16 cellular contexts compared by ENCODE assay signal in genomic region chr12:57848208-57848607, GRCh38. TPM values are rescaled to one million over a fixed set of nuclear protein-coding genes. Genes with fewer than 3 reads are reported as not detected.
DNase-seq lines count a peak whose midpoint lies in the region; ATAC-seq and TF ChIP-seq lines count a peak whose summit lies in the region.
"Had no signal": no experiment of that assay in that cellular context is flagged by ENCODE, and none has a peak within 500 bp of the region (broad histone marks: within the 10 kb centered on the region; RNA-seq: fewer than 3 reads in every experiment).

No MANE protein-coding gene starts in this region.

- H3K36me3 Mint-ChIP-seq in activated CD4-positive, alpha-beta T cell treated with anti-CD3 and anti-CD28 coated beads, Interleukin-2, amount 10 ng/mL, durations not matched to agents 7 days and 5 days (ENCODE audit: low read depth), result peaks cover 3% of the 10 kb centered on the region
- H3K36me3 Mint-ChIP-seq in activated CD4-positive, alpha-beta T cell treated with anti-CD3 and anti-CD28 coated beads for 36 hours (ENCODE audit: low read depth), result no peaks in the 10 kb centered on the region

- no peak for DNase-seq in activated CD4-positive, alpha-beta T cell treated with anti-CD3 and anti-CD28 coated beads, Interleukin-2, amount 10 ng/mL, durations not matched to agents 7 days and 5 days
- DNase-seq in activated CD4-positive, alpha-beta T cell treated with anti-CD3 and anti-CD28 coated beads for 36 hours, result no peak
- DNase-seq in NCI-H2029 treated with DMSO at 0.1 percent for 48 hours (lab: John Stamatoyannopoulos, UW) (peak; percentile 30), esophagus muscularis mucosa (ENCODE audit: extremely low spot score) (no peak), LoVo (ENCODE audit: low spot score) (no peak), NCI-H2227 (lab: John Stamatoyannopoulos, UW; ENCODE audit: unreplicated experiment) (no peak), NCI-H2196 treated with DMSO at 0.1 percent for 48 hours (lab: John Stamatoyannopoulos, UW; ENCODE audit: unreplicated experiment) (no peak)
- DNase-seq: COR-L47; NCI-H1694 treated with DMSO at 0.1 percent for 48 hours; NCI-H510A; OCI-M1; stimulated activated CD4-positive, alpha-beta T cell treated with anti-CD3 and anti-CD28 coated beads, Interleukin-4, amount 100 ng/mL, for 1 hour; upper lobe of left lung had no signal

- POLR2A ChIA-PET in activated CD4-positive, alpha-beta T cell treated with anti-CD3 and anti-CD28 coated beads, Interleukin-2, amount 10 ng/mL, durations not matched to agents 7 days and 5 days (lab: Charles Lee), result no interaction called here
- POLR2A ChIA-PET in activated CD4-positive, alpha-beta T cell treated with anti-CD3 and anti-CD28 coated beads for 36 hours (lab: Charles Lee), result no interaction called here

- intact Hi-C loops in activated CD4-positive, alpha-beta T cell treated with anti-CD3 and anti-CD28 coated beads for 36 hours (cut with DNase I, micrococcal nuclease), result loop anchor here in 1 of 2 experiments (5.0 kb wide), 2 partner anchors 66 to 96 kb away; partner anchors contain the start of genes CDK4 and TSFM
- intact Hi-C loops in esophagus muscularis mucosa (cut with DNase I), result no loop called here

- peaks cover 35% of the 10 kb centered on the region for H3K27me3 Mint-ChIP-seq in activated CD4-positive, alpha-beta T cell treated with anti-CD3 and anti-CD28 coated beads, Interleukin-2, amount 10 ng/mL, durations not matched to agents 7 days and 5 days
- peaks cover 11% of the 10 kb centered on the region for H3K27me3 Mint-ChIP-seq in activated CD4-positive, alpha-beta T cell treated with anti-CD3 and anti-CD28 coated beads for 36 hours

- peaks cover 40 to 57% (median 53%) of the 10 kb centered on the region in 4 donors for H3K4me1 ChIP-seq in esophagus muscularis mucosa
- peaks cover 57 to 76% (median 72%) of the 10 kb centered on the region in 3 donors for H3K4me1 ChIP-seq in skeletal muscle tissue (ENCODE audit: control insufficient read depth in 3 of 3, insufficient read depth in 3 of 3, low read length in 3 of 3)

- TF ChIP-seq EP300 in esophagus muscularis mucosa (IDR thresholded peaks at IDR 0.05), result no peak

- WGBS in esophagus muscularis mucosa, result 82% methylated on average over 2 of the region's 3 CpGs

- H3K4me1 Mint-ChIP-seq in activated CD4-positive, alpha-beta T cell treated with anti-CD3 and anti-CD28 coated beads, Interleukin-2, amount 10 ng/mL, durations not matched to agents 7 days and 5 days, result peaks cover 45% of the 10 kb centered on the region
- peaks cover 42% of the 10 kb centered on the region for H3K4me1 Mint-ChIP-seq in activated CD4-positive, alpha-beta T cell treated with anti-CD3 and anti-CD28 coated beads for 36 hours

- peak overlapping the region; percentile 99 to 100 (median 100) for H3K27ac ChIP-seq in esophagus muscularis mucosa (replicated peaks in 1 of 4)
- peak overlapping the region; percentile 100 for H3K27ac ChIP-seq in skeletal muscle tissue (ENCODE audit: low read depth, low read length)
- H3K27ac ChIP-seq: SJSA1 had no signal

- TF ChIP-seq CTCF in esophagus muscularis mucosa (IDR thresholded peaks at IDR 0.05), result no peak

- H3K4me3 Mint-ChIP-seq in activated CD4-positive, alpha-beta T cell treated with anti-CD3 and anti-CD28 coated beads, Interleukin-2, amount 10 ng/mL, durations not matched to agents 7 days and 5 days, result peak overlapping the region; percentile 82
- H3K4me3 Mint-ChIP-seq in activated CD4-positive, alpha-beta T cell treated with anti-CD3 and anti-CD28 coated beads for 36 hours, result no peak overlapping the region

- H3K9ac ChIP-seq in skeletal muscle tissue (ENCODE audit: low read depth in 1 of 3, low read length in 3 of 3), result peak overlapping the region in 2 of 3 donors; percentile 23 to 55

- CTCF ChIA-PET in activated CD4-positive, alpha-beta T cell treated with anti-CD3 and anti-CD28 coated beads, Interleukin-2, amount 10 ng/mL, durations not matched to agents 7 days and 5 days (lab: Charles Lee), result interaction anchor here (0.6 to 1.1 kb wide), 4 partner anchors 12 to 296 kb away, joined by 3 to 4 read pairs (median 4); no protein-coding TSS in a partner anchor
- CTCF ChIA-PET in activated CD4-positive, alpha-beta T cell treated with anti-CD3 and anti-CD28 coated beads for 36 hours (lab: Charles Lee), result interaction anchor here (0.9 to 4.4 kb wide), 3 partner anchors 17 to 92 kb away, joined by 3 to 21 read pairs (median 4); no protein-coding TSS in a partner anchor

- TF ChIP-seq POLR2A in esophagus muscularis mucosa (IDR thresholded peaks at IDR 0.05; ENCODE audit: low read depth), result no peak

- no peak overlapping the region for H3K4me3 ChIP-seq in esophagus muscularis mucosa
- H3K4me3 ChIP-seq in skeletal muscle tissue (ENCODE audit: low read length in 3 of 3), result no peak overlapping the region
- H3K4me3 ChIP-seq: lung, SJSA1, upper lobe of left lung had no signal

- H3K27me3 ChIP-seq in esophagus muscularis mucosa (no peaks in the 10 kb centered on the region), skeletal muscle tissue (ENCODE audit: control insufficient read depth in 3 of 3, insufficient read depth in 3 of 3, low read length in 3 of 3) (no peaks in the 10 kb centered on the region)
- H3K27me3 ChIP-seq: upper lobe of left lung had no signal

- H3K9me3 Mint-ChIP-seq in activated CD4-positive, alpha-beta T cell treated with anti-CD3 and anti-CD28 coated beads, Interleukin-2, amount 10 ng/mL, durations not matched to agents 7 days and 5 days, result no peaks in the 10 kb centered on the region
- H3K9me3 Mint-ChIP-seq in activated CD4-positive, alpha-beta T cell treated with anti-CD3 and anti-CD28 coated beads for 36 hours (ENCODE audit: low read depth), result no peaks in the 10 kb centered on the region

- ATAC-seq in activated CD4-positive, alpha-beta T cell treated with anti-CD3 and anti-CD28 coated beads for 36 hours, result no peak

- no peak overlapping the region for H3K27ac Mint-ChIP-seq in activated CD4-positive, alpha-beta T cell treated with anti-CD3 and anti-CD28 coated beads, Interleukin-2, amount 10 ng/mL, durations not matched to agents 7 days and 5 days
- H3K27ac Mint-ChIP-seq in activated CD4-positive, alpha-beta T cell treated with anti-CD3 and anti-CD28 coated beads for 36 hours, result no peak overlapping the region

- no peaks in the 10 kb centered on the region for H3K36me3 ChIP-seq in esophagus muscularis mucosa
- peaks cover 0 to 9% (median 2%) of the 10 kb centered on the region in 3 donors for H3K36me3 ChIP-seq in skeletal muscle tissue (ENCODE audit: control insufficient read depth in 3 of 3, insufficient read depth in 3 of 3, low read length in 3 of 3)

- H3K9me3 ChIP-seq in esophagus muscularis mucosa (no peaks in the 10 kb centered on the region), skeletal muscle tissue (ENCODE audit: control insufficient read depth in 3 of 3, low read length in 3 of 3) (no peaks in the 10 kb centered on the region)
- H3K9me3 ChIP-seq: upper lobe of left lung had no signal

RNA-seq across cellular contexts. Expression of gene CTDSP2, which starts 1.7 kb away (rescaled TPM):
- total RNA-seq in activated CD4-positive, alpha-beta T cell treated with anti-CD3 and anti-CD28 coated beads, Interleukin-2, amount 10 ng/mL, durations not matched to agents 7 days and 5 days, result 100 to 1,000 TPM; 144 to 156 TPM
- total RNA-seq in activated CD4-positive, alpha-beta T cell treated with anti-CD3 and anti-CD28 coated beads for 36 hours, result 10 to 100 TPM; 80.9 to 85.4 TPM
- 100 to 1,000 TPM; 127 to 249 (median 196) TPM for total RNA-seq in esophagus muscularis mucosa
- total RNA-seq in skeletal muscle tissue, result 51.1 TPM

RNA-seq across cellular contexts. Expression of gene AVIL, which starts 29.7 kb away (rescaled TPM):
- total RNA-seq in activated CD4-positive, alpha-beta T cell treated with anti-CD3 and anti-CD28 coated beads, Interleukin-2, amount 10 ng/mL, durations not matched to agents 7 days and 5 days, result 1 to 10 TPM; 3.5 to 3.6 TPM
- under 1 TPM; 0.53 to 0.75 TPM for total RNA-seq in activated CD4-positive, alpha-beta T cell treated with anti-CD3 and anti-CD28 coated beads for 36 hours
- total RNA-seq in esophagus muscularis mucosa, result 1 to 10 TPM; 2.2 to 5.8 (median 2.8) TPM
- 3.1 TPM for total RNA-seq in skeletal muscle tissue
